21 cellular contexts compared by ENCODE assay signal in genomic region chr6:126698732-126699240, GRCh38.
"Had no signal": no experiment of that assay in that cellular context is flagged by ENCODE, and none has a peak within 500 bp of the region (broad histone marks: within the 10 kb centered on the region; RNA-seq: fewer than 3 reads in every experiment).

No MANE protein-coding gene starts in this region.

- H3K27ac ChIP-seq: lower lobe of right lung, ovary, psoas muscle, sigmoid colon, stomach, testis, tibial artery had no signal

- H3K27ac Mint-ChIP-seq: dendritic cell treated with granulocyte-macrophage colony-stimulating factor and Interleukin-4, amounts not matched to agents 40 ng/mL and 50 ng/mL, for 4 days; effector memory CD8-positive, alpha-beta T cell; immature natural killer cell; natural killer cell; stimulated activated effector memory CD8-positive, alpha-beta T cell treated with anti-CD3 and anti-CD28 coated beads, Interleukin-12 subunit alpha, Interleukin-12 subunit beta, amount 100 ng/mL, for 72 hours; type B pancreatic cell had no signal

- H3K27me3 Mint-ChIP-seq: dendritic cell treated with granulocyte-macrophage colony-stimulating factor and Interleukin-4, amounts not matched to agents 40 ng/mL and 50 ng/mL, for 4 days; effector memory CD8-positive, alpha-beta T cell; type B pancreatic cell had no signal

- H3K4me3 ChIP-seq: lower lobe of right lung, ovary, psoas muscle, sigmoid colon, stomach, testis, tibial artery had no signal

- H3K4me3 Mint-ChIP-seq: dendritic cell treated with granulocyte-macrophage colony-stimulating factor and Interleukin-4, amounts not matched to agents 40 ng/mL and 50 ng/mL, for 4 days; effector memory CD8-positive, alpha-beta T cell; immature natural killer cell; natural killer cell; stimulated activated effector memory CD8-positive, alpha-beta T cell treated with anti-CD3 and anti-CD28 coated beads, Interleukin-12 subunit alpha, Interleukin-12 subunit beta, amount 100 ng/mL, for 72 hours; type B pancreatic cell had no signal

- ATAC-seq: effector memory CD8-positive, alpha-beta T cell; left ventricle myocardium superior; lower lobe of right lung; natural killer cell; psoas muscle; right cardiac atrium; stimulated activated effector memory CD8-positive, alpha-beta T cell treated with anti-CD3 and anti-CD28 coated beads, Interleukin-12 subunit alpha, Interleukin-12 subunit beta, amount 100 ng/mL, for 72 hours had no signal

- H3K4me1 Mint-ChIP-seq: immature natural killer cell; natural killer cell; stimulated activated effector memory CD8-positive, alpha-beta T cell treated with anti-CD3 and anti-CD28 coated beads, Interleukin-12 subunit alpha, Interleukin-12 subunit beta, amount 100 ng/mL, for 72 hours had no signal

- H3K36me3 Mint-ChIP-seq: immature natural killer cell; natural killer cell; stimulated activated effector memory CD8-positive, alpha-beta T cell treated with anti-CD3 and anti-CD28 coated beads, Interleukin-12 subunit alpha, Interleukin-12 subunit beta, amount 100 ng/mL, for 72 hours; type B pancreatic cell had no signal

- DNase-seq: effector memory CD8-positive, alpha-beta T cell; hypothalamus; immature natural killer cell; left ventricle myocardium superior; lower lobe of right lung; natural killer cell; occipital lobe; ovary; posterior cingulate gyrus; psoas muscle; right cardiac atrium; sigmoid colon; stimulated activated CD4-positive, alpha-beta T cell treated with anti-CD3 and anti-CD28 coated beads, Interleukin-2, amount 100 ng/mL, for 24 hours; stimulated activated CD4-positive, alpha-beta T cell treated with anti-CD3 and anti-CD28 coated beads, Interleukin-4, amount 100 ng/mL, for 24 hours; stimulated activated naive CD4-positive, alpha-beta T cell treated with Interleukin-2 at 50 U/mL for 16 hours; stomach; testis; tibial artery had no signal

- H3K27me3 ChIP-seq: ovary, sigmoid colon, stomach, testis, tibial artery had no signal

- H3K9me3 Mint-ChIP-seq: dendritic cell treated with granulocyte-macrophage colony-stimulating factor and Interleukin-4, amounts not matched to agents 40 ng/mL and 50 ng/mL, for 4 days; type B pancreatic cell had no signal
